ENCODE assay signal across 1 cellular context in genomic region chr1:3773572-3774502, GRCh38.
TF ChIP-seq lines count a peak whose summit lies in the region.

No MANE protein-coding gene starts in this region.

TF ChIP-seq in K562, 482 proteins besides CTCF, POLR2A, EP300 and RAD21 (continued from another document and continues in another):
- TF ChIP-seq CHD7 (IDR thresholded peaks at IDR 0.05; ENCODE audit: low read depth, low read length) (no peak), KDM1A (IDR thresholded peaks at IDR 0.05) (no peak), TARDBP (IDR thresholded peaks at IDR 0.05) (no peak), ZNF24 (IDR thresholded peaks at IDR 0.05) (no peak), MITF (IDR thresholded peaks at IDR 0.05) (no peak), FOXK2 (conservative IDR thresholded peaks at IDR 0.05 in 1 of 2, IDR thresholded peaks at IDR 0.05 in 1 of 2; ENCODE audit: low read depth in 2 of 2) (no peak), ZFP91 (CRISPR knock-in tag; IDR thresholded peaks at IDR 0.05) (no peak), TRIM25 (IDR thresholded peaks at IDR 0.05; ENCODE audit: borderline replicate concordance) (no peak), FOXJ2 (tag; IDR thresholded peaks at IDR 0.05) (no peak), TAF1 (IDR thresholded peaks at IDR 0.05; ENCODE audit: control insufficient read depth, extremely low read depth, insufficient read depth, low read length, severe bottlenecking) (no peak), ARID3B (CRISPR knock-in tag; IDR thresholded peaks at IDR 0.05; ENCODE audit: borderline replicate concordance) (0 out of 2 replicates have a peak, but pooled peaks have one; percentile 64), AFF4 (CRISPR knock-in tag; IDR thresholded peaks at IDR 0.05) (no peak), CHD2 (IDR thresholded peaks at IDR 0.05; ENCODE audit: low read depth, low read length) (no peak), ZNF830 (CRISPR knock-in tag; IDR thresholded peaks at IDR 0.05) (no peak), ZNF318 (IDR thresholded peaks at IDR 0.05; ENCODE audit: borderline replicate concordance in 1 of 2, low read depth in 1 of 2) (no peak), ZNF12 (CRISPR knock-in tag; IDR thresholded peaks at IDR 0.05) (no peak)
